8 cellular contexts compared by ENCODE assay signal in the genomic region with DNA sequence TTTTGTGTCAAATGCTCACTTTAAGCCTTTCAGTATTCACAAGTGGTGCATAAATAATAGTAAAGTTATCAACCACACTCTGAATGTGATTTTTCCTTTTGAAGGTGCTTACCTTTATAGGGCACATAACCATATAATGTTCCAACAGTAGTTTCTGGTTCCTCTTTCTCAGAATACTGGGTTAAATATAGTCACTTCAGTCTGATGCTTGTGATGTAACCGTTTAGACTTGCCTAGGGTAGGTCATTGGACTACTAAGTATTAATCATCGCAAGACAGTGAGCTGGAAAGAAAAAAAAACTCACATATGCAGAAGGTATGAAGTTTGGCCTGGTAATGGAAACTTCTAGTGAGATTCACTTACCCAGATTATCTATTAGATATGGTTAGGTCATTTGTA. TPM values are rescaled to one million over a fixed set of nuclear protein-coding genes. Genes with fewer than 3 reads are reported as not detected.
DNase-seq lines count a peak whose midpoint lies in the region; ATAC-seq and TF ChIP-seq lines count a peak whose summit lies in the region.

No MANE protein-coding gene starts in this region.

- H3K27ac ChIP-seq in PC-3 (ENCODE audit: low read length) = no peak overlapping the region

- peaks cover 3% of the 10 kb centered on the region; the same call in 1 of the 2 replicates for H3K4me1 ChIP-seq in PC-3 (ENCODE audit: insufficient read depth, low read length)

- no peaks in the 10 kb centered on the region for H3K9me3 ChIP-seq in PC-3 (ENCODE audit: low read length)

- BruUV-seq in PC-3 (replicated peaks; lab: Mats Ljungman, UMichigan) = no TSS peak

- intact Hi-C loops in PC-3 (cut with micrococcal nuclease) = no loop called here

- TF ChIP-seq CTCF in PC-3 (conservative IDR thresholded peaks at IDR 0.05; ENCODE audit: low read depth, low read length) = no peak
- TF ChIP-seq CTCF in neural crest cell (conservative IDR thresholded peaks at IDR 0.05) = no peak

- H3K9me2 ChIP-seq in PC-3 (replicated peaks; ENCODE audit: low read length) = no peaks in the 10 kb centered on the region

- H3K4me3 Mint-ChIP-seq in activated CD8-positive, alpha-beta memory T cell treated with anti-CD3 and anti-CD28 coated beads, Interleukin-2, amount 10 ng/mL, durations not matched to agents 7 days and 5 days = peak overlapping the region; percentile 33
- peak overlapping the region; percentile 25 for H3K4me3 Mint-ChIP-seq in neural crest cell

- H3K9ac ChIP-seq in PC-3 (ENCODE audit: low read length) = no peak overlapping the region

- H3K4me1 Mint-ChIP-seq in activated CD8-positive, alpha-beta memory T cell treated with anti-CD3 and anti-CD28 coated beads, Interleukin-2, amount 10 ng/mL, durations not matched to agents 7 days and 5 days = peaks cover 47% of the 10 kb centered on the region
- H3K4me1 Mint-ChIP-seq in neural crest cell = peaks cover 16% of the 10 kb centered on the region

- H3K79me2 ChIP-seq in PC-3 (ENCODE audit: low read length) = no peaks in the 10 kb centered on the region

- H3K36me3 ChIP-seq in PC-3 (ENCODE audit: low read depth, low read length) = no peaks in the 10 kb centered on the region

- no peaks in the 10 kb centered on the region for H4K20me1 ChIP-seq in PC-3 (ENCODE audit: low read length)

- POLR2A ChIA-PET in PC-3 (lab: Charles Lee; ENCODE audit: unreplicated experiment) = no interaction called here

- no peaks in the 10 kb centered on the region for H3F3A ChIP-seq in PC-3 (ENCODE audit: low read length, unreplicated experiment)

- no peaks in the 10 kb centered on the region for H3K27me3 ChIP-seq in PC-3 (ENCODE audit: low read length)

- H3K27ac Mint-ChIP-seq in activated CD8-positive, alpha-beta memory T cell treated with anti-CD3 and anti-CD28 coated beads, Interleukin-2, amount 10 ng/mL, durations not matched to agents 7 days and 5 days = peak overlapping the region; percentile 57
- no peak overlapping the region for H3K27ac Mint-ChIP-seq in neural crest cell (ENCODE audit: unreplicated experiment)

- H3K27me3 Mint-ChIP-seq in activated CD8-positive, alpha-beta memory T cell treated with anti-CD3 and anti-CD28 coated beads, Interleukin-2, amount 10 ng/mL, durations not matched to agents 7 days and 5 days = peaks cover 15% of the 10 kb centered on the region
- H3K27me3 Mint-ChIP-seq in neural crest cell (ENCODE audit: low read depth) = peaks cover 23% of the 10 kb centered on the region

- H3K4me2 ChIP-seq in PC-3 (ENCODE audit: low read length) = peak overlapping the region; percentile 88; the same call in 1 of the 2 replicates

- peaks cover 31% of the 10 kb centered on the region for H3K36me3 Mint-ChIP-seq in activated CD8-positive, alpha-beta memory T cell treated with anti-CD3 and anti-CD28 coated beads, Interleukin-2, amount 10 ng/mL, durations not matched to agents 7 days and 5 days
- peaks cover 11% of the 10 kb centered on the region for H3K36me3 Mint-ChIP-seq in neural crest cell (ENCODE audit: low read depth)

- CTCF ChIA-PET in activated CD8-positive, alpha-beta memory T cell treated with anti-CD3 and anti-CD28 coated beads, Interleukin-2, amount 10 ng/mL, durations not matched to agents 7 days and 5 days (lab: Charles Lee) = interaction anchor here (3.9 kb wide), 1 partner anchor 27 kb away, joined by 34 read pairs; no protein-coding TSS in a partner anchor
- CTCF ChIA-PET in PC-3 (lab: Charles Lee) = interaction anchor here (0.7 kb wide), 1 partner anchor 1015 kb away, joined by 4 read pairs; no protein-coding TSS in a partner anchor

- DNase-seq in activated CD8-positive, alpha-beta memory T cell treated with anti-CD3 and anti-CD28 coated beads, Interleukin-2, amount 10 ng/mL, durations not matched to agents 7 days and 5 days = no peak
- DNase-seq in activated CD8-positive, alpha-beta memory T cell treated with anti-CD3 and anti-CD28 coated beads, Interleukin-2, amount 50 U/mL, for 4 hours = no peak
- DNase-seq in PC-3 (peak; percentile 20), neural crest cell (ENCODE audit: low read depth, low spot score) (no peak), GDM1 (lab: John Stamatoyannopoulos, UW) (no peak), cerebellar nuclear complex (lab: John Stamatoyannopoulos, UW) (no peak)
- no peak for DNase-seq in activated CD4-positive, alpha-beta T cell treated with anti-CD3 and anti-CD28 coated beads, Interleukin-2, amount 50 U/mL, for 48 hours

- H3K9me3 Mint-ChIP-seq in activated CD8-positive, alpha-beta memory T cell treated with anti-CD3 and anti-CD28 coated beads, Interleukin-2, amount 10 ng/mL, durations not matched to agents 7 days and 5 days (ENCODE audit: low read depth) = no peaks in the 10 kb centered on the region
- H3K9me3 Mint-ChIP-seq in neural crest cell = no peaks in the 10 kb centered on the region

- H3K4me3 ChIP-seq in PC-3 (ENCODE audit: low read length) = no peak overlapping the region

- no peak for ATAC-seq in activated CD8-positive, alpha-beta memory T cell treated with anti-CD3 and anti-CD28 coated beads, Interleukin-2, amount 10 ng/mL, durations not matched to agents 7 days and 5 days
- peak; percentile 48 for ATAC-seq in HG02938 (IDR thresholded peaks at IDR 0.05; ENCODE audit: unreplicated experiment)
- no peak for ATAC-seq in PC-3

- H2AFZ ChIP-seq in PC-3 (ENCODE audit: low read length) = no peak overlapping the region

RNA-seq across cellular contexts. Expression of a gene that starts 1.9 kb away (rescaled TPM):
- 10 to 100 TPM; 10.4 to 19.2 TPM for total RNA-seq in activated CD8-positive, alpha-beta memory T cell treated with anti-CD3 and anti-CD28 coated beads, Interleukin-2, amount 10 ng/mL, durations not matched to agents 7 days and 5 days
- 0.29 and 0.91 TPM in 2 replicates for total RNA-seq in PC-3 (2014; rRNA removed)
- 9.9 and 10.8 TPM in 2 replicates for total RNA-seq in neural crest cell
